1 cellular context compared by ENCODE assay signal in the genomic region with DNA sequence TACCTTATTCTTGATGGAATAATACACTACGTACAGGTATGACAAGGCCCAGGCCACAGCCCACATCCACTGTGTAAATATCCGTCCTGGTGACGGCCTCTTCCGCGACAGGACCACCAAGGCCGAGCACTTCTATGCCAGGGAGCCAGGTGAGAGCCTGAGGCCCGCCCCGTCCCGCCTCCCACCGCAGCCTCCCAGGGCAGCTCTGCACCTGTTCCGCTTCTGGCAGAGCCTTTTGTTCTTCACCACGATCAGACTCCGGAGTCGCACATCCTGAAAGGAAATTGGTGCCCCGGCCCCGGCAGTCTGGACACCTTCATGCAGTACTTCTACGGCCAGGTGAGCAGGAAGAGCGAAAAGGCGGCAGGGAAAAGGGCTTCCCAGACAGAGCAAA.
TF ChIP-seq lines count a peak whose summit lies in the region.

No MANE protein-coding gene starts in this region.

TF ChIP-seq in HepG2, 621 proteins besides CTCF, POLR2A, EP300 and RAD21 (continued from another document):
- TF ChIP-seq CEBPZ (IDR thresholded peaks at IDR 0.05; ENCODE audit: low read length): no peak
- TF ChIP-seq U2AF2 (IDR thresholded peaks at IDR 0.05; ENCODE audit: low read depth, low read length): no peak
- TF ChIP-seq NONO (IDR thresholded peaks at IDR 0.05): no peak
- no peak for TF ChIP-seq NONO (CRISPR knock-in tag; conservative IDR thresholded peaks at IDR 0.05)
